In the genomic region with DNA sequence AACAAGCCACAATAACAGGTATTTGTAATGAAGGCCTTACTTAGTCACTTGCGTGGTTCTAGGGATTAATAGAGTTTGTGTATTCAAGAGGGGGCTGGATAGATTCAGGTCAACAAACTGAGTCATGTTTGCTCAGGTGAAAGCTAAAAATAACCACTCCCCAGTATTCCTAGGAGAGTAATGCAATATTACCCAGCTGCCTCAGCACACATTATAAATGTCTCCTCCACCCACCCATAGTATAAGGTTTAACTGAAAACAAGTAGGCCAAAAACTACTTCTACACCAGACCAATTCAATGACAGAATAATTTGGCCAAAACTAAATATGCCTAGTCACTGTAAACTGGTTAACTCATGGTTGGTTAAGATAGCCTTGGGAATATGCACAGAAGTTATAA, we compare ENCODE assay signal across 10 cellular contexts. TPM values are rescaled to one million over a fixed set of nuclear protein-coding genes. Genes with fewer than 3 reads are reported as not detected.
DNase-seq lines count a peak whose midpoint lies in the region; ATAC-seq, FAIRE-seq and TF ChIP-seq lines count a peak whose summit lies in the region.
"Had no signal": no experiment of that assay in that cellular context is flagged by ENCODE, and none has a peak within 500 bp of the region (broad histone marks: within the 10 kb centered on the region; RNA-seq: fewer than 3 reads in every experiment).

No MANE protein-coding gene starts in this region.

- no peak for TF ChIP-seq CTCF in fibroblast of mammary gland (conservative IDR thresholded peaks at IDR 0.05; ENCODE audit: control insufficient read depth, insufficient read depth, low read depth, low read length)
- TF ChIP-seq CTCF in D721Med (IDR thresholded peaks at IDR 0.05; ENCODE audit: insufficient read depth, missing control alignments), result no peak
- no peak for TF ChIP-seq CTCF in ovary (IDR thresholded peaks at IDR 0.05)

- TF ChIP-seq EP300 in ovary (IDR thresholded peaks at IDR 0.05), result no peak

- H3K27me3 Mint-ChIP-seq in activated CD4-positive, alpha-beta T cell treated with anti-CD3 and anti-CD28 coated beads for 36 hours, result peaks cover 2% of the 10 kb centered on the region

- no peaks in the 10 kb centered on the region for H3K9me3 Mint-ChIP-seq in activated CD4-positive, alpha-beta T cell treated with anti-CD3 and anti-CD28 coated beads for 36 hours (ENCODE audit: low read depth)

- POLR2A ChIA-PET in activated CD4-positive, alpha-beta T cell treated with anti-CD3 and anti-CD28 coated beads for 36 hours (lab: Charles Lee), result no interaction called here

- CTCF ChIA-PET in activated CD4-positive, alpha-beta T cell treated with anti-CD3 and anti-CD28 coated beads for 36 hours (lab: Charles Lee), result interaction anchor here (1.0 kb wide), 1 partner anchor 81 kb away, joined by 5 read pairs; no protein-coding TSS in a partner anchor

- ATAC-seq in activated CD4-positive, alpha-beta T cell treated with anti-CD3 and anti-CD28 coated beads for 36 hours, result no peak
- no peak for ATAC-seq in HG03469 (IDR thresholded peaks at IDR 0.05; ENCODE audit: unreplicated experiment)

- H3K4me3 Mint-ChIP-seq in activated CD4-positive, alpha-beta T cell treated with anti-CD3 and anti-CD28 coated beads for 36 hours, result no peak overlapping the region

- H3K27ac ChIP-seq in rectal smooth muscle tissue (ENCODE audit: low read depth, low read length) (peak overlapping the region; percentile 28), ovary (peak overlapping the region in 1 of 2 donors; percentile 20)

- H3K4me1 ChIP-seq in rectal smooth muscle tissue (ENCODE audit: control insufficient read depth, insufficient read depth, low read length) (peaks cover 30% of the 10 kb centered on the region), ovary (ENCODE audit: insufficient read depth) (peaks cover 3% of the 10 kb centered on the region)

- no peaks in the 10 kb centered on the region for H3K4me1 Mint-ChIP-seq in activated CD4-positive, alpha-beta T cell treated with anti-CD3 and anti-CD28 coated beads for 36 hours

- no peak overlapping the region for H3K4me3 ChIP-seq in fibroblast of mammary gland (ENCODE audit: control insufficient read depth, low read depth, low read length)
- no peak overlapping the region for H3K4me3 ChIP-seq in rectal smooth muscle tissue (ENCODE audit: low read length)
- no peak overlapping the region for H3K4me3 ChIP-seq in ovary

- no peaks in the 10 kb centered on the region for H3K36me3 Mint-ChIP-seq in activated CD4-positive, alpha-beta T cell treated with anti-CD3 and anti-CD28 coated beads for 36 hours (ENCODE audit: low read depth)

- no peak overlapping the region for H3K9ac ChIP-seq in rectal smooth muscle tissue (ENCODE audit: low read length)

- H3K9me3 ChIP-seq in ovary, result no peaks in the 10 kb centered on the region

- TF ChIP-seq POLR2A in ovary (IDR thresholded peaks at IDR 0.05), result no peak

- WGBS in ovary, 3 donors, result 97 to 100% (median 100%) methylated on average over 1 of the region's 1 CpG

- intact Hi-C loops in activated CD4-positive, alpha-beta T cell treated with anti-CD3 and anti-CD28 coated beads for 36 hours (cut with DNase I, micrococcal nuclease), result no loop called here
- intact Hi-C loops in ovary (cut with DNase I), result no loop called here

- H3K27ac Mint-ChIP-seq in activated CD4-positive, alpha-beta T cell treated with anti-CD3 and anti-CD28 coated beads for 36 hours, result no peak overlapping the region

- no peak for FAIRE-seq in D721Med (lab: Jason Lieb, UNC)

- peak; percentile 77 for DNase-seq in HPDE6-E6E7 (ENCODE audit: extremely low spot score)
- DNase-seq in NCI-H69 (lab: John Stamatoyannopoulos, UW), result peak; percentile 62
- DNase-seq in fibroblast of mammary gland (ENCODE audit: low read depth), result peak; percentile 43
- DNase-seq in D721Med (ENCODE audit: insufficient read length, low spot score), result no peak
- no peak for DNase-seq in activated CD4-positive, alpha-beta T cell treated with anti-CD3 and anti-CD28 coated beads for 36 hours
- no peak for DNase-seq in ovary
- DNase-seq: EL, NCI-H1436 had no signal

- H3K36me3 ChIP-seq in rectal smooth muscle tissue (ENCODE audit: control insufficient read depth, insufficient read depth, low read length) (no peaks in the 10 kb centered on the region), ovary (no peaks in the 10 kb centered on the region)

- no peaks in the 10 kb centered on the region for H3K27me3 ChIP-seq in rectal smooth muscle tissue (ENCODE audit: control insufficient read depth, insufficient read depth, low read length)
- no peaks in the 10 kb centered on the region for H3K27me3 ChIP-seq in ovary

RNA-seq across cellular contexts. Expression of gene WLS, which starts 34.4 kb away (rescaled TPM):
- not detected for total RNA-seq in activated CD4-positive, alpha-beta T cell treated with anti-CD3 and anti-CD28 coated beads for 36 hours
- 100 to 1,000 TPM in 5 of 7 donors, 10 to 100 TPM in 2; 42.2 to 168 (median 120) TPM for total RNA-seq in ovary
- polyA plus RNA-seq in ovary, result 100 to 1,000 TPM in 1 of 2 donors, 10 to 100 TPM in 1; 75.9 to 303 TPM

Comparison
In these comparisons a context has a peak if more than half of its experiments do, and no peak if none do; other contexts are left out.
1. DNase-seq: peak in HPDE6-E6E7 (single experiment), NCI-H69 (single experiment) and fibroblast of mammary gland (single experiment); none in D721Med (single experiment), activated CD4-positive, alpha-beta T cell treated with anti-CD3 and anti-CD28 coated beads for 36 hours (single experiment) and ovary (0 of 5).
2. RNA of gene WLS, which starts 34.4 kb away (total RNA-seq): 42.2 to 168 TPM in ovary; not detected in activated CD4-positive, alpha-beta T cell treated with anti-CD3 and anti-CD28 coated beads for 36 hours; every median in the first group is over 10 times any median in the second.